In the genomic region with DNA sequence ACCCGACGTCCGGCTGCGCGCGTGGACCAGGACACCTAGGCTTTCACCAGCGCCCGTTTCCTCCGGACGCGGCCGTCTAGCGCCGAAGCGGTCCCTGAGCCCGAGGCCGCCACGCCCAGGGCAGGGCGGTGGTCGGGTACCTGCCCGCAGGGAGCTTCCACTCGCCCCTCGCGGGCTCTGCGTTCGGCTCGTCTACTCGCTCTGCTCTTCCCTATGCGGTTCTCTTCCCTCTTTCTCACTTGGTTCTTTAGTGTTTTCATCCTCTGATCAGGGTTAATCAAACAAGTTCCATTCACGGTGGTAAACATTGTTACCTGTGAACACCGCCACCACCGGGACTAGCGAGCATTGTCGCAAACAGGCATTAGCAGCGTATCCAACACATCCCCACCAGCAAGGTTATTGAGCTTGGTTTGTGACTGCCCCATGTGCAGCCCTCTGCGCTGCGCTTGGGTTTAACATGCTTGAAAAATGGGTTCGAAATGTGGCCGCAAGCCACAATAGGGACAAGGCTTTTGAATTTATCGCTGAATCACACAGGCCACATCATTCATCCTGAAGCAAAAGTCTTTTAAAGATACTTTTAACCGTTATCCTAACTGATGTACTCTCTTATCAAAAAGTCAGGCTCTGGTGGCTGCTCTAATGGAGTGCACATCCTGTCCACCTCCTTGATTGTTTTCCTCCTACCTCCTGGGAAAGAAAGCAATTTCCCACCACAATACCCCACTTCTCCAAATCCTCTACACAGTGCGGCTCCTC, we compare ENCODE assay signal across 8 cellular contexts. TPM values are rescaled to one million over a fixed set of nuclear protein-coding genes. Genes with fewer than 3 reads are reported as not detected.
A peak's percentile ranks its signal among the peaks of the same experiment; 100 is the strongest.
DNase-seq lines count a peak whose midpoint lies in the region; ATAC-seq and TF ChIP-seq lines count a peak whose summit lies in the region.

No MANE protein-coding gene starts in this region.

- peak overlapping the region; percentile 72; the same call in 1 of the 2 replicates for H3K4me2 ChIP-seq in SK-N-SH

- H3K79me2 ChIP-seq in SK-N-SH (ENCODE audit: insufficient read depth), result peaks cover 38% of the 10 kb centered on the region

- no peaks in the 10 kb centered on the region for H3K27me3 Mint-ChIP-seq in stimulated activated memory B cell treated with anti-CD40 and anti-IgM and Interleukin-4, amounts not matched to agents 10 μg/mL and 1 μg/mL and 100 μg/mL, for 72 hours

- POLR2A ChIA-PET in SK-N-SH (lab: Yijun Ruan, JAX), result no interaction called here

- no peaks in the 10 kb centered on the region for H3K27me3 ChIP-seq in SK-N-SH (ENCODE audit: insufficient read depth)

- H3K27ac Mint-ChIP-seq in stimulated activated memory B cell treated with anti-CD40 and anti-IgM and Interleukin-4, amounts not matched to agents 10 μg/mL and 1 μg/mL and 100 μg/mL, for 72 hours, result peak overlapping the region; percentile 99

- no peak for TF ChIP-seq RAD21 in SK-N-SH (IDR thresholded peaks at IDR 0.05; ENCODE audit: low read length)

- no peak for ATAC-seq in SK-N-SH treated with all-trans-retinoic acid at 6 μM for 48 hours
- no peak for ATAC-seq in stimulated activated memory B cell treated with anti-CD40 and anti-IgM and Interleukin-4, amounts not matched to agents 10 μg/mL and 1 μg/mL and 100 μg/mL, for 72 hours

- H3K36me3 ChIP-seq in SK-N-SH (replicated peaks in 1 of 2; ENCODE audit: control insufficient read depth in 1 of 2, insufficient read depth in 2 of 2, low read length in 1 of 2), result no peaks in the 10 kb centered on the region

- TF ChIP-seq EP300 in SK-N-SH (IDR thresholded peaks at IDR 0.05; ENCODE audit: borderline replicate concordance in 1 of 2, low read depth in 1 of 2, low read length in 1 of 2), result no peak

- H3K4me1 Mint-ChIP-seq in stimulated activated memory B cell treated with anti-CD40 and anti-IgM and Interleukin-4, amounts not matched to agents 10 μg/mL and 1 μg/mL and 100 μg/mL, for 72 hours, result peaks cover 38% of the 10 kb centered on the region

- no peaks in the 10 kb centered on the region for H3K9me2 ChIP-seq in SK-N-SH

- peak overlapping the region; percentile 43 to 77; a peak in 2 of 4 replicates for H3K27ac ChIP-seq in SK-N-SH (ENCODE audit: low read depth in 2 of 2, low read length in 1 of 2)

- no peaks in the 10 kb centered on the region for H3K9me3 ChIP-seq in SK-N-SH

- peaks cover 10% of the 10 kb centered on the region for H3K36me3 Mint-ChIP-seq in stimulated activated memory B cell treated with anti-CD40 and anti-IgM and Interleukin-4, amounts not matched to agents 10 μg/mL and 1 μg/mL and 100 μg/mL, for 72 hours

- CTCF ChIA-PET in SK-N-SH (lab: Yijun Ruan, JAX), result interaction anchor here (1.4 kb wide), 1 partner anchor 386 kb away, joined by 4 read pairs; no protein-coding TSS in a partner anchor

- peak overlapping the region; percentile 86; the same call in 1 of the 2 replicates for H2AFZ ChIP-seq in SK-N-SH (ENCODE audit: low read depth)

- TF ChIP-seq CTCF in SK-N-SH (IDR thresholded peaks at IDR 0.05), result no peak

- H3K9me3 Mint-ChIP-seq in stimulated activated memory B cell treated with anti-CD40 and anti-IgM and Interleukin-4, amounts not matched to agents 10 μg/mL and 1 μg/mL and 100 μg/mL, for 72 hours, result peaks cover 2% of the 10 kb centered on the region

- no peaks in the 10 kb centered on the region for H4K20me1 ChIP-seq in SK-N-SH (ENCODE audit: insufficient read depth)

- in situ Hi-C loops in T47D (cut with HindIII; ENCODE audit: low pct_unique_long_range_greater_than_20kb, low sequenced_read_pairs), result no loop called here

- DNase-seq in SK-N-SH, result no peak
- DNase-seq in T-helper 1 cell, result peak in 4 of 5 donors; percentile 12 to 41 (median 29)
- DNase-seq in T47D (ENCODE audit: low read depth in 1 of 2, low spot score in 1 of 2), result peak; percentile 18 to 57
- DNase-seq in left kidney (ENCODE audit: low read depth, low spot score), result peak; percentile 55
- DNase-seq in SHP77 (lab: John Stamatoyannopoulos, UW), result no peak
- DNase-seq in DMS153 treated with DMSO at 0.1 percent for 48 hours (lab: John Stamatoyannopoulos, UW; ENCODE audit: unreplicated experiment), result no peak

- peak overlapping the region; percentile 66; the same call in 1 of the 2 replicates for H3K9ac ChIP-seq in SK-N-SH

- peaks cover 0 to 25% of the 10 kb centered on the region in 2 experiments; a peak in 2 of 4 replicates for H3K4me1 ChIP-seq in SK-N-SH (ENCODE audit: control insufficient read depth in 1 of 2, insufficient read depth in 2 of 2, low read depth in 1 of 2, low read length in 1 of 2)

- H3F3A ChIP-seq in SK-N-SH (replicated peaks; ENCODE audit: insufficient read depth), result no peaks in the 10 kb centered on the region

- peak overlapping the region; percentile 75 to 91 for H3K4me3 ChIP-seq in SK-N-SH (ENCODE audit: low read depth in 2 of 2, low read length in 1 of 2)

- peak overlapping the region; percentile 98 for H3K4me3 Mint-ChIP-seq in stimulated activated memory B cell treated with anti-CD40 and anti-IgM and Interleukin-4, amounts not matched to agents 10 μg/mL and 1 μg/mL and 100 μg/mL, for 72 hours

- 82% methylated on average over 42 of the region's 42 CpGs for WGBS in SK-N-SH (ENCODE audit: low lambda C conversion rate)

TF ChIP-seq in SK-N-SH, 30 proteins besides CTCF, POLR2A, EP300 and RAD21 (continues in another document):
- TF ChIP-seq GATA2 (CRISPR knock-in tag; IDR thresholded peaks at IDR 0.05), result no peak
- no peak for TF ChIP-seq MEF2A (IDR thresholded peaks at IDR 0.05; ENCODE audit: borderline replicate concordance, low read depth)
- no peak for TF ChIP-seq TCF12 (IDR thresholded peaks at IDR 0.05)
- no peak for TF ChIP-seq RXRA (IDR thresholded peaks at IDR 0.05; ENCODE audit: borderline replicate concordance, low read depth)
- TF ChIP-seq, protein P1, sequence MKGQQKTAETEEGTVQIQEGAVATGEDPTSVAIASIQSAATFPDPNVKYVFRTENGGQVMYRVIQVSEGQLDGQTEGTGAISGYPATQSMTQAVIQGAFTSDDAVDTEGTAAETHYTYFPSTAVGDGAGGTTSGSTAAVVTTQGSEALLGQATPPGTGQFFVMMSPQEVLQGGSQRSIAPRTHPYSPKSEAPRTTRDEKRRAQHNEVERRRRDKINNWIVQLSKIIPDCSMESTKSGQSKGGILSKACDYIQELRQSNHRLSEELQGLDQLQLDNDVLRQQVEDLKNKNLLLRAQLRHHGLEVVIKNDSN (IDR thresholded peaks at IDR 0.05; ENCODE audit: borderline replicate concordance, low read depth), result no peak
- no peak for TF ChIP-seq JUND (IDR thresholded peaks at IDR 0.05)
- no peak for TF ChIP-seq SMC3 (IDR thresholded peaks at IDR 0.05; ENCODE audit: low read depth, low read length)
- TF ChIP-seq NFIC (IDR thresholded peaks at IDR 0.05; ENCODE audit: borderline replicate concordance), result no peak
- TF ChIP-seq PBX3 (IDR thresholded peaks at IDR 0.05), result no peak
- TF ChIP-seq MXI1 (IDR thresholded peaks at IDR 0.05; ENCODE audit: low read depth, low read length), result no peak
- no peak for TF ChIP-seq GABPA (IDR thresholded peaks at IDR 0.05; ENCODE audit: low read depth)
- no peak for TF ChIP-seq TAF1 (IDR thresholded peaks at IDR 0.05; ENCODE audit: borderline replicate concordance, low read depth, low read length)

TF ChIP-seq in SK-N-SH treated with all-trans-retinoic acid at 6 μM for 48 hours, 23 proteins besides CTCF, POLR2A, EP300 and RAD21 (continues in another document):
- no peak for TF ChIP-seq POU6F1 (CRISPR knock-in tag; IDR thresholded peaks at IDR 0.05; ENCODE audit: borderline replicate concordance, low read depth)
- TF ChIP-seq ZFP3 (CRISPR knock-in tag; IDR thresholded peaks at IDR 0.05), result no peak
- TF ChIP-seq ARNTL (CRISPR knock-in tag; IDR thresholded peaks at IDR 0.05; ENCODE audit: borderline replicate concordance, low read depth), result no peak
- TF ChIP-seq ZNF565 (CRISPR knock-in tag; conservative IDR thresholded peaks at IDR 0.05; ENCODE audit: low read depth), result no peak
- TF ChIP-seq, protein P2, sequence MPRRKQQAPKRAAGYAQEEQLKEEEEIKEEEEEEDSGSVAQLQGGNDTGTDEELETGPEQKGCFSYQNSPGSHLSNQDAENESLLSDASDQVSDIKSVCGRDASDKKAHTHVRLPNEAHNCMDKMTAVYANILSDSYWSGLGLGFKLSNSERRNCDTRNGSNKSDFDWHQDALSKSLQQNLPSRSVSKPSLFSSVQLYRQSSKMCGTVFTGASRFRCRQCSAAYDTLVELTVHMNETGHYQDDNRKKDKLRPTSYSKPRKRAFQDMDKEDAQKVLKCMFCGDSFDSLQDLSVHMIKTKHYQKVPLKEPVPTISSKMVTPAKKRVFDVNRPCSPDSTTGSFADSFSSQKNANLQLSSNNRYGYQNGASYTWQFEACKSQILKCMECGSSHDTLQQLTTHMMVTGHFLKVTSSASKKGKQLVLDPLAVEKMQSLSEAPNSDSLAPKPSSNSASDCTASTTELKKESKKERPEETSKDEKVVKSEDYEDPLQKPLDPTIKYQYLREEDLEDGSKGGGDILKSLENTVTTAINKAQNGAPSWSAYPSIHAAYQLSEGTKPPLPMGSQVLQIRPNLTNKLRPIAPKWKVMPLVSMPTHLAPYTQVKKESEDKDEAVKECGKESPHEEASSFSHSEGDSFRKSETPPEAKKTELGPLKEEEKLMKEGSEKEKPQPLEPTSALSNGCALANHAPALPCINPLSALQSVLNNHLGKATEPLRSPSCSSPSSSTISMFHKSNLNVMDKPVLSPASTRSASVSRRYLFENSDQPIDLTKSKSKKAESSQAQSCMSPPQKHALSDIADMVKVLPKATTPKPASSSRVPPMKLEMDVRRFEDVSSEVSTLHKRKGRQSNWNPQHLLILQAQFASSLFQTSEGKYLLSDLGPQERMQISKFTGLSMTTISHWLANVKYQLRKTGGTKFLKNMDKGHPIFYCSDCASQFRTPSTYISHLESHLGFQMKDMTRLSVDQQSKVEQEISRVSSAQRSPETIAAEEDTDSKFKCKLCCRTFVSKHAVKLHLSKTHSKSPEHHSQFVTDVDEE (CRISPR knock-in tag; IDR thresholded peaks at IDR 0.05), result no peak
- TF ChIP-seq TOX (CRISPR knock-in tag; IDR thresholded peaks at IDR 0.05; ENCODE audit: borderline replicate concordance), result no peak
- no peak for TF ChIP-seq ZFP30 (CRISPR knock-in tag; IDR thresholded peaks at IDR 0.05)
- TF ChIP-seq RARB (CRISPR knock-in tag; IDR thresholded peaks at IDR 0.05), result no peak

RNA-seq across cellular contexts. Expression of gene CD47, which starts 0.8 kb away (rescaled TPM):
- polyA plus RNA-seq in SK-N-SH (2012; rRNA removed), result 19.6 and 20.0 TPM in 2 replicates
- polyA plus RNA-seq in SK-N-SH (2012; cell fraction: cytosol; rRNA removed), result 27.8 and 35.8 TPM in 2 replicates
- 11.7 and 24.3 TPM in 2 replicates for polyA plus RNA-seq in SK-N-SH (2012; cell fraction: nucleus; rRNA removed)

Comparison
In these comparisons a context has a peak if more than half of its experiments do, and no peak if none do; other contexts are left out.
1. DNase-seq: peak in T-helper 1 cell (4 of 5), T47D (2 of 2) and left kidney (single experiment); none in SK-N-SH (single experiment), SHP77 (0 of 2) and DMS153 treated with DMSO at 0.1 percent for 48 hours (single experiment).